ENCODE assay signal across 8 cellular contexts in genomic region chr6:21666200-21666671, GRCh38.
DNase-seq lines count a peak whose midpoint lies in the region; ATAC-seq and TF ChIP-seq lines count a peak whose summit lies in the region.

No MANE protein-coding gene starts in this region.

- H3K36me3 ChIP-seq in right lobe of liver: no peaks in the 10 kb centered on the region
- H3K36me3 ChIP-seq in tibial nerve: no peaks in the 10 kb centered on the region
- no peaks in the 10 kb centered on the region for H3K36me3 ChIP-seq in Karpas-422 (ENCODE audit: insufficient read depth, low read length)

- H3K79me2 ChIP-seq in Karpas-422 (ENCODE audit: low read length): no peaks in the 10 kb centered on the region

- intact Hi-C loops in activated CD4-positive, alpha-beta T cell treated with anti-CD3 and anti-CD28 coated beads, Interleukin-2, amount 10 ng/mL, durations not matched to agents 24 days and 14 days (cut with micrococcal nuclease): loop anchor here (2.0 to 10.0 kb wide), 3 partner anchors 67 to 791 kb away; no protein-coding TSS in a partner anchor
- intact Hi-C loops in right lobe of liver (cut with DNase I): no loop called here

- in situ Hi-C loops in astrocyte of the cerebellum (cut with HindIII; ENCODE audit: low sequenced_read_pairs): no loop called here

- no peak overlapping the region for H3K4me2 ChIP-seq in Karpas-422 (ENCODE audit: low read depth, low read length, poor library complexity, severe bottlenecking)

- peaks cover 24% of the 10 kb centered on the region for H3K4me1 Mint-ChIP-seq in activated CD4-positive, alpha-beta T cell treated with anti-CD3 and anti-CD28 coated beads, Interleukin-2, amount 10 ng/mL, durations not matched to agents 24 days and 14 days

- H3K9me3 ChIP-seq in right lobe of liver (no peaks in the 10 kb centered on the region), tibial nerve (no peaks in the 10 kb centered on the region), Karpas-422 (ENCODE audit: low read length) (no peaks in the 10 kb centered on the region)

- no peak overlapping the region for H2AFZ ChIP-seq in Karpas-422 (ENCODE audit: low read length)

- no peaks in the 10 kb centered on the region for H3K9me3 Mint-ChIP-seq in activated CD4-positive, alpha-beta T cell treated with anti-CD3 and anti-CD28 coated beads, Interleukin-2, amount 10 ng/mL, durations not matched to agents 24 days and 14 days

- no peak for TF ChIP-seq EP300 in tibial nerve (IDR thresholded peaks at IDR 0.05)

- peaks cover 66% of the 10 kb centered on the region for H3K27me3 Mint-ChIP-seq in activated CD4-positive, alpha-beta T cell treated with anti-CD3 and anti-CD28 coated beads, Interleukin-2, amount 10 ng/mL, durations not matched to agents 24 days and 14 days

- WGBS in right lobe of liver (ENCODE audit: insufficient coverage, low coverage, low lambda C conversion rate, missing lambda C conversion rate): 1% methylated on average over 13 of the region's 32 CpGs
- WGBS in tibial nerve, 2 donors: 1 to 2% methylated on average over 21 to 32 of the region's 32 CpGs

- peaks cover 1% of the 10 kb centered on the region for H3K36me3 Mint-ChIP-seq in activated CD4-positive, alpha-beta T cell treated with anti-CD3 and anti-CD28 coated beads, Interleukin-2, amount 10 ng/mL, durations not matched to agents 24 days and 14 days (ENCODE audit: low read depth)

- no peak overlapping the region for H3K27ac Mint-ChIP-seq in activated CD4-positive, alpha-beta T cell treated with anti-CD3 and anti-CD28 coated beads, Interleukin-2, amount 10 ng/mL, durations not matched to agents 24 days and 14 days

- no peak overlapping the region for H3K9ac ChIP-seq in Karpas-422 (ENCODE audit: low read length)

- H3K9me2 ChIP-seq in Karpas-422 (replicated peaks; ENCODE audit: insufficient read depth, low read length): no peaks in the 10 kb centered on the region

- peak; percentile 56 for DNase-seq in activated CD4-positive, alpha-beta T cell treated with anti-CD3 and anti-CD28 coated beads, Interleukin-2, amount 10 ng/mL, durations not matched to agents 24 days and 14 days
- no peak for DNase-seq in activated CD4-positive, alpha-beta T cell treated with anti-CD3 and anti-CD28 coated beads, Interleukin-2, amount 50 U/mL, for 1 hour
- no peak for DNase-seq in astrocyte of the cerebellum (ENCODE audit: low read depth)
- peak in 1 of 3 donors; percentile 25 for DNase-seq in right lobe of liver
- DNase-seq in tibial nerve (ENCODE audit: low spot score in 2 of 2): no peak
- no peak for DNase-seq in Karpas-422

- H3K27ac ChIP-seq in right lobe of liver (no peak overlapping the region), tibial nerve (peak overlapping the region in 3 of 4 donors; percentile 38 to 76 (median 68)), Karpas-422 (ENCODE audit: low read length) (no peak overlapping the region)

- peak overlapping the region; percentile 68 for H3K4me3 ChIP-seq in astrocyte of the cerebellum (ENCODE audit: low read depth, low read length)
- H3K4me3 ChIP-seq in right lobe of liver: peak overlapping the region in 2 of 3 donors; percentile 3 to 4
- peak overlapping the region; percentile 39 to 68 (median 48) for H3K4me3 ChIP-seq in tibial nerve
- H3K4me3 ChIP-seq in Karpas-422 (ENCODE audit: low read length): no peak overlapping the region

- peak overlapping the region; percentile 69 for H3K4me3 Mint-ChIP-seq in activated CD4-positive, alpha-beta T cell treated with anti-CD3 and anti-CD28 coated beads, Interleukin-2, amount 10 ng/mL, durations not matched to agents 24 days and 14 days

- TF ChIP-seq POLR2A in right lobe of liver (IDR thresholded peaks at IDR 0.05) (no peak), tibial nerve (IDR thresholded peaks at IDR 0.05) (no peak)

- H3K27me3 ChIP-seq in right lobe of liver: peaks cover 0 to 14% of the 10 kb centered on the region in 2 donors
- H3K27me3 ChIP-seq in tibial nerve: peaks cover 0 to 29% of the 10 kb centered on the region in 2 donors
- H3K27me3 ChIP-seq in Karpas-422 (ENCODE audit: low read length): no peaks in the 10 kb centered on the region

- H4K20me1 ChIP-seq in Karpas-422 (ENCODE audit: insufficient read depth, low read depth, low read length): no peaks in the 10 kb centered on the region

- H3K4me1 ChIP-seq in right lobe of liver: no peaks in the 10 kb centered on the region
- H3K4me1 ChIP-seq in tibial nerve: peaks cover 0 to 34% (median 2%) of the 10 kb centered on the region in 4 donors
- H3K4me1 ChIP-seq in Karpas-422 (ENCODE audit: low read length): no peaks in the 10 kb centered on the region

- TF ChIP-seq CTCF in astrocyte of the cerebellum (IDR thresholded peaks at IDR 0.05; ENCODE audit: low read depth, low read length, missing control alignments) (no peak), right lobe of liver (IDR thresholded peaks at IDR 0.05) (no peak), tibial nerve (IDR thresholded peaks at IDR 0.05) (no peak)

- ATAC-seq in right lobe of liver: peak in 2 of 4 donors; percentile 26 to 33
- ATAC-seq in HG03432 (IDR thresholded peaks at IDR 0.05; ENCODE audit: unreplicated experiment): no peak
- no peak for ATAC-seq in esophagus mucosa

Comparison
In these comparisons a context has a peak if more than half of its experiments do, and no peak if none do; other contexts are left out.
1. H3K27ac ChIP-seq: peak in tibial nerve (3 of 4); none in right lobe of liver (0 of 3) and Karpas-422 (single experiment).